In genomic region chr9:74726581-74726980, GRCh38 we compare ENCODE assay signal across 13 cellular contexts.
DNase-seq lines count a peak whose midpoint lies in the region; TF ChIP-seq lines count a peak whose summit lies in the region.
"Had no signal": no experiment of that assay in that cellular context is flagged by ENCODE, and none has a peak within 500 bp of the region (broad histone marks: within the 10 kb centered on the region; RNA-seq: fewer than 3 reads in every experiment).

No MANE protein-coding gene starts in this region.

- H3K14ac ChIP-seq in trophoblast cell (ENCODE audit: low read length): no peak overlapping the region

- no peak overlapping the region for H3K4me2 ChIP-seq in trophoblast cell (ENCODE audit: low read length)

- no peak overlapping the region for H3K9ac ChIP-seq in trophoblast cell (ENCODE audit: low read length)

- H2AK5ac ChIP-seq in trophoblast cell (ENCODE audit: low read length): no peak overlapping the region

- H3K27me3 ChIP-seq in trophoblast cell (ENCODE audit: insufficient read depth, low read length) (no peaks in the 10 kb centered on the region), right atrium auricular region (no peaks in the 10 kb centered on the region)

- no peak overlapping the region for H4K8ac ChIP-seq in trophoblast cell (ENCODE audit: low read depth, low read length)

- peak; percentile 6 for DNase-seq in kidney tubule cell (ENCODE audit: low spot score)
- DNase-seq in trophoblast cell: peak; percentile 71 to 76
- no peak for DNase-seq in right atrium auricular region (ENCODE audit: low spot score)
- DNase-seq in retina: no peak
- no peak for DNase-seq in SHP77 (lab: John Stamatoyannopoulos, UW)
- DNase-seq: Calu3; CD4-positive, alpha-beta memory T cell; COR-L47; DMS153; DND-41; H7; HCEC 1CT had no signal

- no CpG with 5 or more reads among the region's 3 CpGs for WGBS in trophoblast cell (ENCODE audit: extremely low coverage, insufficient coverage, insufficient read length)

- no peak overlapping the region for H2BK5ac ChIP-seq in trophoblast cell (ENCODE audit: low read depth, low read length, poor library complexity)

- H3K9me3 ChIP-seq in trophoblast cell (ENCODE audit: insufficient read depth, low read depth, low read length) (no peaks in the 10 kb centered on the region), right atrium auricular region (no peaks in the 10 kb centered on the region)

- H3K18ac ChIP-seq in trophoblast cell (ENCODE audit: low read length): no peak overlapping the region

- H3K4ac ChIP-seq in trophoblast cell (ENCODE audit: low read depth, low read length): no peak overlapping the region

- H3K79me1 ChIP-seq in trophoblast cell (ENCODE audit: low read length): no peaks in the 10 kb centered on the region

- no peak overlapping the region for H2AFZ ChIP-seq in trophoblast cell (ENCODE audit: insufficient read depth, low read length, poor library complexity)

- no peak overlapping the region for H4K12ac ChIP-seq in trophoblast cell (ENCODE audit: low read depth, low read length)

- peaks cover 0 to 3% of the 10 kb centered on the region in 2 experiments for H3K4me1 ChIP-seq in trophoblast cell (ENCODE audit: control insufficient read depth in 1 of 2, insufficient read depth in 2 of 2, low read length in 2 of 2)
- H3K4me1 ChIP-seq in right atrium auricular region: no peaks in the 10 kb centered on the region

- H4K91ac ChIP-seq in trophoblast cell (ENCODE audit: low read depth, low read length): no peak overlapping the region

- H3K36me3 ChIP-seq in trophoblast cell (ENCODE audit: control insufficient read depth in 1 of 2, insufficient read depth in 2 of 2, low read length in 2 of 2): no peaks in the 10 kb centered on the region
- H3K36me3 ChIP-seq in right atrium auricular region: no peaks in the 10 kb centered on the region

- H3K79me2 ChIP-seq in trophoblast cell (ENCODE audit: control insufficient read depth, insufficient read depth, low read length, poor library complexity): no peaks in the 10 kb centered on the region

- H3K4me3 ChIP-seq in trophoblast cell (ENCODE audit: low read depth, low read length): no peak overlapping the region
- no peak overlapping the region for H3K4me3 ChIP-seq in right atrium auricular region

- H3K23ac ChIP-seq in trophoblast cell (ENCODE audit: low read length): no peak overlapping the region

- H2BK120ac ChIP-seq in trophoblast cell (ENCODE audit: insufficient read depth, low read length, poor library complexity): no peak overlapping the region

- H2BK12ac ChIP-seq in trophoblast cell (ENCODE audit: low read length): no peak overlapping the region

- no peak for TF ChIP-seq CTCF in right atrium auricular region (IDR thresholded peaks at IDR 0.05)

- H3K27ac ChIP-seq in cingulate gyrus (ENCODE audit: low read depth, low read length) (peak overlapping the region; percentile 80), trophoblast cell (ENCODE audit: low read depth, low read length) (peak overlapping the region; percentile 4), right atrium auricular region (no peak overlapping the region)

Comparison
In these comparisons a context has a peak if more than half of its experiments do, and no peak if none do; other contexts are left out.
1. H3K27ac ChIP-seq: peak in cingulate gyrus (single experiment) and trophoblast cell (single experiment); none in right atrium auricular region (0 of 2).
2. DNase-seq: peak in kidney tubule cell (single experiment) and trophoblast cell (2 of 2); none in right atrium auricular region (single experiment), retina (single experiment) and SHP77 (0 of 2).